Comparison of ENCODE assay signal across 21 cellular contexts in genomic region chr12:95237315-95237714, GRCh38. TPM values are rescaled to one million over a fixed set of nuclear protein-coding genes. Genes with fewer than 3 reads are reported as not detected.
DNase-seq lines count a peak whose midpoint lies in the region; ATAC-seq, FAIRE-seq and TF ChIP-seq lines count a peak whose summit lies in the region.
"Had no signal": no experiment of that assay in that cellular context is flagged by ENCODE, and none has a peak within 500 bp of the region (broad histone marks: within the 10 kb centered on the region; RNA-seq: fewer than 3 reads in every experiment).

No MANE protein-coding gene starts in this region.

- no peak for DNase-seq in H54 (ENCODE audit: insufficient read length, low spot score)
- DNase-seq in fibroblast of pulmonary artery (ENCODE audit: low read depth): peak; percentile 26
- no peak for DNase-seq in progenitor cell of endocrine pancreas (ENCODE audit: low spot score, unreplicated experiment)
- no peak for DNase-seq in stimulated activated CD4-positive, alpha-beta T cell treated with anti-CD3 and anti-CD28 coated beads, Interleukin-2, amount 100 ng/mL, for 24 hours
- DNase-seq in NK-92 treated with Interleukin-12 subunit alpha and Interleukin-12 subunit beta, amount 100 ng/mL, for 24 hours (lab: John Stamatoyannopoulos, UW): no peak
- DNase-seq: EL, GF-D8, H9, MM.1S, NCI-H1048, NCI-H1417 treated with DMSO at 0.1 percent for 48 hours, NCI-H187, NCI-H446 treated with DMSO at 0.1 percent for 48 hours, NCI-H526 treated with DMSO at 0.1 percent for 48 hours had no signal

- peaks cover 45% of the 10 kb centered on the region for H3K36me3 Mint-ChIP-seq in activated T-helper 17 cell treated with anti-CD3 and anti-CD28 coated beads, Interleukin-2, amount 50 U/mL, for 72 hours (ENCODE audit: low read depth)
- H3K36me3 Mint-ChIP-seq in progenitor cell of endocrine pancreas (ENCODE audit: insufficient read depth): peaks cover 29% of the 10 kb centered on the region

- no peaks in the 10 kb centered on the region for H3K9me3 Mint-ChIP-seq in activated T-helper 17 cell treated with anti-CD3 and anti-CD28 coated beads, Interleukin-2, amount 50 U/mL, for 72 hours
- H3K9me3 Mint-ChIP-seq in progenitor cell of endocrine pancreas (ENCODE audit: low read depth): peaks cover 3% of the 10 kb centered on the region

- no peak for ATAC-seq in activated T-helper 17 cell treated with anti-CD3 and anti-CD28 coated beads, Interleukin-2, amount 50 U/mL, for 72 hours (replicated peaks)
- ATAC-seq in GM19351 (IDR thresholded peaks at IDR 0.05; ENCODE audit: unreplicated experiment): no peak
- ATAC-seq: K562, Right ventricle myocardium inferior had no signal

- H3K4me3 Mint-ChIP-seq in activated T-helper 17 cell treated with anti-CD3 and anti-CD28 coated beads, Interleukin-2, amount 50 U/mL, for 72 hours: no peak overlapping the region
- H3K4me3 Mint-ChIP-seq in progenitor cell of endocrine pancreas (ENCODE audit: low read depth): no peak overlapping the region
- H3K4me3 Mint-ChIP-seq: B cell, H9 had no signal

- no peak overlapping the region for H3K4me3 ChIP-seq in fibroblast of pulmonary artery (replicated peaks; ENCODE audit: low read depth, low read length)
- H3K4me3 ChIP-seq: A549, K562, SJSA1 had no signal

- TF ChIP-seq POLR2A in H54 (IDR thresholded peaks at IDR 0.05; ENCODE audit: low read depth, low read length): no peak

- no peak for TF ChIP-seq CTCF in fibroblast of pulmonary artery (IDR thresholded peaks at IDR 0.05; ENCODE audit: low read length, missing control alignments)
- TF ChIP-seq CTCF in progenitor cell of endocrine pancreas (IDR thresholded peaks at IDR 0.05; ENCODE audit: unreplicated experiment): no peak

- peak overlapping the region; percentile 13 for H3K27ac Mint-ChIP-seq in activated T-helper 17 cell treated with anti-CD3 and anti-CD28 coated beads, Interleukin-2, amount 50 U/mL, for 72 hours
- peak overlapping the region; percentile 19 for H3K27ac Mint-ChIP-seq in progenitor cell of endocrine pancreas
- H3K27ac Mint-ChIP-seq: B cell, H9 had no signal

- no peaks in the 10 kb centered on the region for H3K27me3 Mint-ChIP-seq in activated T-helper 17 cell treated with anti-CD3 and anti-CD28 coated beads, Interleukin-2, amount 50 U/mL, for 72 hours
- H3K27me3 Mint-ChIP-seq in progenitor cell of endocrine pancreas: no peaks in the 10 kb centered on the region
- H3K27me3 Mint-ChIP-seq: B cell had no signal

- peaks cover 27% of the 10 kb centered on the region for H3K4me1 Mint-ChIP-seq in activated T-helper 17 cell treated with anti-CD3 and anti-CD28 coated beads, Interleukin-2, amount 50 U/mL, for 72 hours
- peaks cover 13% of the 10 kb centered on the region for H3K4me1 Mint-ChIP-seq in progenitor cell of endocrine pancreas (ENCODE audit: low read depth)

- peak; percentile 27 for FAIRE-seq in H54 (lab: Jason Lieb, UNC)
- FAIRE-seq: A549, K562 had no signal

RNA-seq across cellular contexts. Expression of gene VEZT, which starts 19.7 kb away (rescaled TPM):
- 10 to 100 TPM; 42.9 to 49.3 TPM for total RNA-seq in activated T-helper 17 cell treated with anti-CD3 and anti-CD28 coated beads, Interleukin-2, amount 50 U/mL, for 72 hours
- 126 and 132 TPM in 2 replicates for total RNA-seq in progenitor cell of endocrine pancreas

RNA-seq across cellular contexts. Expression of gene FGD6, which starts 20.0 kb away (rescaled TPM):
- 1 to 10 TPM; 1.4 to 2.6 TPM for total RNA-seq in activated T-helper 17 cell treated with anti-CD3 and anti-CD28 coated beads, Interleukin-2, amount 50 U/mL, for 72 hours
- total RNA-seq in progenitor cell of endocrine pancreas: 62.7 and 68.2 TPM in 2 replicates

Comparison
In these comparisons a context has a peak if more than half of its experiments do, and no peak if none do; other contexts are left out.
1. RNA of gene FGD6, which starts 20.0 kb away (total RNA-seq): 62.7 to 68.2 TPM in progenitor cell of endocrine pancreas; 1.4 to 2.6 TPM in activated T-helper 17 cell treated with anti-CD3 and anti-CD28 coated beads, Interleukin-2, amount 50 U/mL, for 72 hours; every median in the first group is over 10 times any median in the second.